ENCODE assay signal across 10 cellular contexts in genomic region chr20:32443386-32443974, GRCh38.
DNase-seq lines count a peak whose midpoint lies in the region; ATAC-seq, FAIRE-seq and TF ChIP-seq lines count a peak whose summit lies in the region.
"Had no signal": no experiment of that assay in that cellular context is flagged by ENCODE, and none has a peak within 500 bp of the region (broad histone marks: within the 10 kb centered on the region; RNA-seq: fewer than 3 reads in every experiment).

No MANE protein-coding gene starts in this region.

- no peak overlapping the region for H3K4me2 ChIP-seq in K562 (ENCODE audit: insufficient read depth, low read length)

- ATAC-seq in K562 (peak; percentile 17; the same call in 1 of the 3 replicates), HG03135 (IDR thresholded peaks at IDR 0.05; ENCODE audit: unreplicated experiment) (no peak)

- DNase-seq in ELR (ENCODE audit: low read depth) (peak; percentile 33), M059J (ENCODE audit: low read depth) (peak; percentile 34), K562 (ENCODE audit: extremely low read depth in 1 of 4, low spot score in 3 of 4) (peak in 1 of 4 experiments; percentile 18), progenitor cell of endocrine pancreas (ENCODE audit: low spot score, unreplicated experiment) (no peak), erythroblast (lab: John Stamatoyannopoulos, UW) (no peak), NCI-H2081 (lab: John Stamatoyannopoulos, UW) (no peak)
- DNase-seq: MG63, thyroid gland had no signal

- no peak for TF ChIP-seq EP300 in K562 (IDR thresholded peaks at IDR 0.05; ENCODE audit: low read length)

- CTCF ChIA-PET in K562 (lab: Yijun Ruan, JAX; ENCODE audit: low intra/inter-chr PET ratio), result no interaction called here

- peaks cover 0 to 12% of the 10 kb centered on the region in 2 experiments; a peak in 2 of 5 replicates for H3K4me1 ChIP-seq in K562 (replicated peaks in 1 of 2; ENCODE audit: control insufficient read depth in 2 of 2, insufficient read depth in 2 of 2, low read length in 2 of 2)

- FAIRE-seq in K562 (lab: Jason Lieb, UNC), result peak; percentile 65

- no peak; the same call in 1 of the 2 replicates for TF ChIP-seq POLR2A in K562 (conservative IDR thresholded peaks at IDR 0.05)
- TF ChIP-seq POLR2A in erythroblast (IDR thresholded peaks at IDR 0.05; ENCODE audit: low read length), result no peak

- no peak overlapping the region for H3K4me3 Mint-ChIP-seq in progenitor cell of endocrine pancreas (ENCODE audit: low read depth)

- peaks cover 9% of the 10 kb centered on the region for H3K4me1 Mint-ChIP-seq in progenitor cell of endocrine pancreas (ENCODE audit: low read depth)

- H3K27me3 Mint-ChIP-seq in progenitor cell of endocrine pancreas, result no peaks in the 10 kb centered on the region

- H3K4me3 ChIP-seq in K562, result no peak overlapping the region
- H3K4me3 ChIP-seq: MG63, Peyer's patch, thyroid gland had no signal

- peak overlapping the region; percentile 29 for H3K27ac Mint-ChIP-seq in progenitor cell of endocrine pancreas

- 59% methylated on average over 3 of the region's 3 CpGs for WGBS in K562 (ENCODE audit: insufficient coverage, low coverage, missing lambda C conversion rate)

- H4K20me1 ChIP-seq in K562 (replicated peaks; ENCODE audit: control insufficient read depth, insufficient read depth, low read length), result peaks cover 14% of the 10 kb centered on the region; the same call in 1 of the 2 replicates

- in situ Hi-C loops in K562 (cut with MboI), result no loop called here

- no peaks in the 10 kb centered on the region for H3K79me2 ChIP-seq in K562 (ENCODE audit: control insufficient read depth, insufficient read depth, low read length)

- no TSS peak for BruUV-seq in K562 (replicated peaks; lab: Mats Ljungman, UMichigan)

- peaks cover 37% of the 10 kb centered on the region for H3K36me3 Mint-ChIP-seq in progenitor cell of endocrine pancreas (ENCODE audit: insufficient read depth)

- peaks cover 78% of the 10 kb centered on the region for H3K36me3 ChIP-seq in K562 (ENCODE audit: control insufficient read depth, insufficient read depth, low read length)

- no peak; a peak in 1 of 4 replicates for TF ChIP-seq RAD21 in K562 (CRISPR knock-in tag; conservative IDR thresholded peaks at IDR 0.05 in 1 of 2, IDR thresholded peaks at IDR 0.05 in 1 of 2)

- no peak overlapping the region for H2AFZ ChIP-seq in K562 (ENCODE audit: low read depth, low read length)

- no peaks in the 10 kb centered on the region for H3K9me3 Mint-ChIP-seq in progenitor cell of endocrine pancreas (ENCODE audit: low read depth)

- intact Hi-C loops in K562 (cut with micrococcal nuclease), result no loop called here

- no peak overlapping the region for H3K9ac ChIP-seq in K562 (ENCODE audit: insufficient read depth in 1 of 2, low read depth in 2 of 2, low read length in 2 of 2)

- no peaks in the 10 kb centered on the region for H3K9me1 ChIP-seq in K562 (ENCODE audit: control insufficient read depth, insufficient read depth, low read length)

- TF ChIP-seq CTCF in K562 (IDR thresholded peaks at IDR 0.05 in 2 of 3, conservative IDR thresholded peaks at IDR 0.05 in 1 of 3; ENCODE audit: insufficient read depth in 2 of 3, low read depth in 1 of 3, low read length in 3 of 3), result 0 out of 6 replicates have a peak, but pooled peaks of 1 of the 3 experiments have one; percentile 17
- no peak for TF ChIP-seq CTCF in progenitor cell of endocrine pancreas (IDR thresholded peaks at IDR 0.05; ENCODE audit: unreplicated experiment)

- POLR2A ChIA-PET in K562 (lab: Yijun Ruan, JAX), result interaction anchor here (0.6 to 1.8 kb wide), 5 partner anchors 11 to 149 kb away, joined by 3 to 4 read pairs (median 3); no protein-coding TSS in a partner anchor

- no peak overlapping the region for H3K27ac ChIP-seq in K562 (ENCODE audit: extremely low read depth, low read depth, low read length)
- H3K27ac ChIP-seq: Peyer's patch, thyroid gland had no signal

- no peaks in the 10 kb centered on the region for H3K9me3 ChIP-seq in K562 (replicated peaks; ENCODE audit: control insufficient read depth, insufficient read depth, low read depth, low read length)
- H3K9me3 ChIP-seq: MG63, Peyer's patch, thyroid gland had no signal

- H3K27me3 ChIP-seq in K562 (ENCODE audit: control insufficient read depth in 2 of 2, insufficient read depth in 2 of 2, low read length in 2 of 2), result no peaks in the 10 kb centered on the region
- H3K27me3 ChIP-seq: MG63, Peyer's patch, thyroid gland had no signal

TF ChIP-seq in K562, 482 proteins besides CTCF, POLR2A, EP300 and RAD21:
- no peak for TF ChIP-seq ZZZ3 (IDR thresholded peaks at IDR 0.05)
- no peak for TF ChIP-seq JUN (IDR thresholded peaks at IDR 0.05; ENCODE audit: borderline replicate concordance, low read depth, low read length)
- no peak for TF ChIP-seq JUN (CRISPR knock-in tag; IDR thresholded peaks at IDR 0.05; ENCODE audit: borderline replicate concordance)
- TF ChIP-seq SUPT5H (IDR thresholded peaks at IDR 0.05), result 0 out of 2 replicates have a peak, but pooled peaks have one; percentile 13
- TF ChIP-seq CHCHD3 (CRISPR knock-in tag; IDR thresholded peaks at IDR 0.05), result no peak
- TF ChIP-seq TAF7 (tag; IDR thresholded peaks at IDR 0.05), result no peak

Comparison
In these comparisons a context has a peak if more than half of its experiments do, and no peak if none do; other contexts are left out.
1. DNase-seq: peak in ELR (single experiment) and M059J (single experiment); none in progenitor cell of endocrine pancreas (single experiment), erythroblast (0 of 2) and NCI-H2081 (0 of 2).